26 cellular contexts compared by ENCODE assay signal in genomic region chr3:151205482-151205881, GRCh38. TPM values are rescaled to one million over a fixed set of nuclear protein-coding genes. Genes with fewer than 3 reads are reported as not detected.
DNase-seq lines count a peak whose midpoint lies in the region; ATAC-seq and TF ChIP-seq lines count a peak whose summit lies in the region.
"Had no signal": no experiment of that assay in that cellular context is flagged by ENCODE, and none has a peak within 500 bp of the region (broad histone marks: within the 10 kb centered on the region; RNA-seq: fewer than 3 reads in every experiment).

No MANE protein-coding gene starts in this region.

- H3K9me3 ChIP-seq in CD8-positive, alpha-beta memory T cell (ENCODE audit: low read length), result no peaks in the 10 kb centered on the region
- H3K9me3 ChIP-seq: heart left ventricle, neutrophil, prostate gland had no signal

- H3K4me3 ChIP-seq in CD8-positive, alpha-beta memory T cell (ENCODE audit: low read length), result peak overlapping the region; percentile 5
- H3K4me3 ChIP-seq: heart left ventricle, PC-9, prostate gland had no signal

- H3K27me3 ChIP-seq in CD8-positive, alpha-beta memory T cell (ENCODE audit: insufficient read depth, low read length, poor library complexity, severe bottlenecking), result no peaks in the 10 kb centered on the region
- H3K27me3 ChIP-seq: heart left ventricle, neutrophil had no signal

- no peak for ATAC-seq in activated CD4-positive, alpha-beta T cell treated with anti-CD3 and anti-CD28 coated beads for 36 hours
- no peak for ATAC-seq in activated T-cell treated with anti-CD3 and anti-CD28 coated beads, Interleukin-2, amount 50 U/mL, for 72 hours (replicated peaks in 1 of 2)
- no peak for ATAC-seq in omental fat pad (ENCODE audit: low FRiP score)
- ATAC-seq: heart left ventricle had no signal

- H3K4me3 Mint-ChIP-seq in activated CD4-positive, alpha-beta T cell treated with anti-CD3 and anti-CD28 coated beads for 36 hours, result peak overlapping the region; percentile 59
- peak overlapping the region; percentile 31 to 77 (median 74) for H3K4me3 Mint-ChIP-seq in CD8-positive, alpha-beta memory T cell
- H3K4me3 Mint-ChIP-seq in activated T-cell treated with anti-CD3 and anti-CD28 coated beads, Interleukin-2, amount 50 U/mL, for 72 hours, result peak overlapping the region; percentile 64 to 75
- peak overlapping the region in 1 of 5 donors; percentile 82 for H3K4me3 Mint-ChIP-seq in immature natural killer cell
- H3K4me3 Mint-ChIP-seq: brain had no signal

- intact Hi-C loops in activated CD4-positive, alpha-beta T cell treated with anti-CD3 and anti-CD28 coated beads for 36 hours (cut with DNase I, micrococcal nuclease), result loop anchor here (1.0 to 10.0 kb wide), 9 partner anchors 77 to 1053 kb away; partner anchors contain the start of genes GPR87 (in 1 of the 2) and SELENOT (in 1 of the 2)
- intact Hi-C loops in cardiac septum (cut with DNase I), result no loop called here

- DNase-seq in activated CD4-positive, alpha-beta T cell treated with anti-CD3 and anti-CD28 coated beads for 36 hours, result no peak
- no peak for DNase-seq in activated CD4-positive, alpha-beta T cell treated with anti-CD3 and anti-CD28 coated beads for 1 hour
- DNase-seq in CD8-positive, alpha-beta memory T cell, result no peak
- DNase-seq in activated T-cell treated with anti-CD3 and anti-CD28 coated beads, Interleukin-2, amount 50 U/mL, for 72 hours, result no peak
- DNase-seq in immature natural killer cell, result no peak
- DNase-seq in cardiac septum (ENCODE audit: low spot score), result no peak
- DNase-seq in DMS53 treated with DMSO at 0.1 percent for 48 hours (lab: John Stamatoyannopoulos, UW; ENCODE audit: unreplicated experiment), result no peak
- no peak for DNase-seq in omental fat pad (ENCODE audit: low spot score)
- DNase-seq: DMS53; effector CD8-positive, alpha-beta T cell; foreskin fibroblast; GDM1; GOT3; heart left ventricle; MM.1S; NCI-H1436; NCI-H510A treated with DMSO at 0.1 percent for 48 hours; NK-92 treated with Interleukin-12 subunit alpha and Interleukin-12 subunit beta, amount 100 ng/mL, for 24 hours; PC-9; Right ventricle myocardium superior had no signal

- no peaks in the 10 kb centered on the region for H3K9me3 Mint-ChIP-seq in activated CD4-positive, alpha-beta T cell treated with anti-CD3 and anti-CD28 coated beads for 36 hours (ENCODE audit: low read depth)
- no peaks in the 10 kb centered on the region for H3K9me3 Mint-ChIP-seq in CD8-positive, alpha-beta memory T cell
- H3K9me3 Mint-ChIP-seq in activated T-cell treated with anti-CD3 and anti-CD28 coated beads, Interleukin-2, amount 50 U/mL, for 72 hours, result no peaks in the 10 kb centered on the region
- H3K9me3 Mint-ChIP-seq in immature natural killer cell, result no peaks in the 10 kb centered on the region
- H3K9me3 Mint-ChIP-seq: brain had no signal

- H3K36me3 ChIP-seq in CD8-positive, alpha-beta memory T cell (ENCODE audit: insufficient read depth, low read length), result no peaks in the 10 kb centered on the region
- H3K36me3 ChIP-seq: heart left ventricle, neutrophil, prostate gland had no signal

- no peaks in the 10 kb centered on the region for H3K27me3 Mint-ChIP-seq in activated CD4-positive, alpha-beta T cell treated with anti-CD3 and anti-CD28 coated beads for 36 hours
- H3K27me3 Mint-ChIP-seq in CD8-positive, alpha-beta memory T cell, result no peaks in the 10 kb centered on the region
- H3K27me3 Mint-ChIP-seq in activated T-cell treated with anti-CD3 and anti-CD28 coated beads, Interleukin-2, amount 50 U/mL, for 72 hours (ENCODE audit: low read depth), result no peaks in the 10 kb centered on the region
- peaks cover 0 to 10% (median 5%) of the 10 kb centered on the region in 3 donors for H3K27me3 Mint-ChIP-seq in immature natural killer cell (ENCODE audit: low read depth in 3 of 3)
- H3K27me3 Mint-ChIP-seq: brain had no signal

- peak overlapping the region; percentile 96 for H3K27ac Mint-ChIP-seq in activated CD4-positive, alpha-beta T cell treated with anti-CD3 and anti-CD28 coated beads for 36 hours
- H3K27ac Mint-ChIP-seq in CD8-positive, alpha-beta memory T cell, result peak overlapping the region; percentile 78 to 94 (median 90)
- peak overlapping the region; percentile 95 for H3K27ac Mint-ChIP-seq in activated T-cell treated with anti-CD3 and anti-CD28 coated beads, Interleukin-2, amount 50 U/mL, for 72 hours
- peak overlapping the region in 5 of 6 donors; percentile 29 to 86 (median 62) for H3K27ac Mint-ChIP-seq in immature natural killer cell
- H3K27ac Mint-ChIP-seq: brain had no signal

- CTCF ChIA-PET in activated CD4-positive, alpha-beta T cell treated with anti-CD3 and anti-CD28 coated beads for 36 hours (lab: Charles Lee), result interaction anchor here (0.6 to 1.1 kb wide), 7 partner anchors 14 to 77 kb away, joined by 3 to 4 read pairs (median 3); no protein-coding TSS in a partner anchor
- CTCF ChIA-PET in CD8-positive, alpha-beta memory T cell (lab: Charles Lee), result interaction anchor here (0.8 to 1.4 kb wide), 3 partner anchors 21 to 37 kb away, joined by 4 read pairs; no protein-coding TSS in a partner anchor

- no peak for TF ChIP-seq CTCF in omental fat pad (IDR thresholded peaks at IDR 0.05)

- H3K36me3 Mint-ChIP-seq in activated CD4-positive, alpha-beta T cell treated with anti-CD3 and anti-CD28 coated beads for 36 hours (ENCODE audit: low read depth), result peaks cover 16% of the 10 kb centered on the region
- peaks cover 2 to 25% (median 9%) of the 10 kb centered on the region in 3 donors for H3K36me3 Mint-ChIP-seq in CD8-positive, alpha-beta memory T cell
- peaks cover 8 to 13% of the 10 kb centered on the region in 2 donors for H3K36me3 Mint-ChIP-seq in activated T-cell treated with anti-CD3 and anti-CD28 coated beads, Interleukin-2, amount 50 U/mL, for 72 hours (ENCODE audit: insufficient read depth in 2 of 2)
- peaks cover 0 to 5% (median 0%) of the 10 kb centered on the region in 3 donors for H3K36me3 Mint-ChIP-seq in immature natural killer cell
- H3K36me3 Mint-ChIP-seq: brain had no signal

- POLR2A ChIA-PET in activated CD4-positive, alpha-beta T cell treated with anti-CD3 and anti-CD28 coated beads for 36 hours (lab: Charles Lee), result interaction anchor here (0.5 to 1.0 kb wide), 7 partner anchors 9 to 1226 kb away, joined by 3 to 6 read pairs (median 3); partner anchors contain the start of gene GPR87
- POLR2A ChIA-PET in CD8-positive, alpha-beta memory T cell (lab: Charles Lee), result interaction anchor here (1.0 kb wide), 1 partner anchor 22 kb away, joined by 3 read pairs; no protein-coding TSS in a partner anchor

- peaks cover 66% of the 10 kb centered on the region for H3K4me1 Mint-ChIP-seq in activated CD4-positive, alpha-beta T cell treated with anti-CD3 and anti-CD28 coated beads for 36 hours
- H3K4me1 Mint-ChIP-seq in CD8-positive, alpha-beta memory T cell, result peaks cover 61 to 82% (median 76%) of the 10 kb centered on the region in 3 donors
- H3K4me1 Mint-ChIP-seq in activated T-cell treated with anti-CD3 and anti-CD28 coated beads, Interleukin-2, amount 50 U/mL, for 72 hours (ENCODE audit: low read depth), result peaks cover 77% of the 10 kb centered on the region
- peaks cover 60 to 69% of the 10 kb centered on the region in 2 donors for H3K4me1 Mint-ChIP-seq in immature natural killer cell
- H3K4me1 Mint-ChIP-seq: brain had no signal

- no peak overlapping the region for H3K27ac ChIP-seq in CD8-positive, alpha-beta memory T cell (ENCODE audit: low read depth, low read length)
- H3K27ac ChIP-seq: neutrophil, PC-9, prostate gland had no signal

- H3K4me1 ChIP-seq in CD8-positive, alpha-beta memory T cell (ENCODE audit: insufficient read depth, low read length), result peaks cover 59% of the 10 kb centered on the region
- H3K4me1 ChIP-seq: prostate gland had no signal

RNA-seq across cellular contexts. Expression of gene GPR171, which starts 2.5 kb away (rescaled TPM):
- total RNA-seq in activated CD4-positive, alpha-beta T cell treated with anti-CD3 and anti-CD28 coated beads for 36 hours, result 100 to 1,000 TPM in 1 of 2 experiments, 10 to 100 TPM in 1; 84.9 to 111 TPM
- 100 to 1,000 TPM; 179 to 188 TPM for total RNA-seq in CD8-positive, alpha-beta memory T cell
- polyA plus RNA-seq in CD8-positive, alpha-beta memory T cell, result 264 TPM
- total RNA-seq in activated T-cell treated with anti-CD3 and anti-CD28 coated beads, Interleukin-2, amount 50 U/mL, for 72 hours, result 100 to 1,000 TPM in 1 of 2 donors, 10 to 100 TPM in 1; 83.7 to 101 TPM
- polyA plus RNA-seq in immature natural killer cell, result 10 to 100 TPM in 2 of 3 donors, 1 to 10 TPM in 1; 9.3 to 16.5 (median 13.5) TPM
- total RNA-seq in cardiac septum (0.32 TPM), omental fat pad (10 to 100 TPM in 1 of 4 donors, 1 to 10 TPM in 3; 2.8 to 10.6 (median 4.7) TPM)
- total RNA-seq: A172, HT-29, lung microvascular endothelial cell, PC-9 had no signal

Comparison
In these comparisons a context has a peak if more than half of its experiments do, and no peak if none do; other contexts are left out.
1. RNA of gene GPR171, which starts 2.5 kb away (total RNA-seq): 179 to 188 TPM in CD8-positive, alpha-beta memory T cell, 84.9 to 111 TPM in activated CD4-positive, alpha-beta T cell treated with anti-CD3 and anti-CD28 coated beads for 36 hours and 83.7 to 101 TPM in activated T-cell treated with anti-CD3 and anti-CD28 coated beads, Interleukin-2, amount 50 U/mL, for 72 hours; 2.8 to 10.6 TPM in omental fat pad and 0.32 TPM in cardiac septum (single experiment); every median in the first group is over 4 times any median in the second.
2. Peak in every context shown above with its lines, with median percentiles within 50 percentile points of each other: H3K27ac Mint-ChIP-seq.